Comparison of ENCODE assay signal across 13 cellular contexts in genomic region chr14:102824832-102825231, GRCh38. TPM values are rescaled to one million over a fixed set of nuclear protein-coding genes. Genes with fewer than 3 reads are reported as not detected.
DNase-seq lines count a peak whose midpoint lies in the region; ATAC-seq and TF ChIP-seq lines count a peak whose summit lies in the region.
"Had no signal": no experiment of that assay in that cellular context is flagged by ENCODE, and none has a peak within 500 bp of the region (broad histone marks: within the 10 kb centered on the region; RNA-seq: fewer than 3 reads in every experiment).

No MANE protein-coding gene starts in this region.

- H3K4me1 ChIP-seq in right cardiac atrium (ENCODE audit: control insufficient read depth, insufficient read depth, low read length) = no peaks in the 10 kb centered on the region
- peaks cover 0 to 13% (median 2%) of the 10 kb centered on the region in 4 donors for H3K4me1 ChIP-seq in tibial nerve

- no peak overlapping the region for H3K4me3 Mint-ChIP-seq in activated naive CD4-positive, alpha-beta T cell treated with anti-CD3 and anti-CD28 coated beads, Interleukin-2, amount 50 U/mL, for 24 hours
- H3K4me3 Mint-ChIP-seq: nephron had no signal

- H3K36me3 ChIP-seq in brain microvascular endothelial cell (replicated peaks) (no peaks in the 10 kb centered on the region), tibial nerve (no peaks in the 10 kb centered on the region)
- H3K36me3 ChIP-seq: Peyer's patch had no signal

- no peak for DNase-seq in activated naive CD4-positive, alpha-beta T cell treated with anti-CD3 and anti-CD28 coated beads, Interleukin-2, amount 50 U/mL, for 72 hours (ENCODE audit: low spot score in 2 of 2)
- peak; percentile 22 for DNase-seq in brain microvascular endothelial cell
- peak; percentile 47 to 83 (median 75) for DNase-seq in right cardiac atrium
- peak; percentile 32 for DNase-seq in superior temporal gyrus (ENCODE audit: extremely low spot score)
- DNase-seq in NCI-H187 (lab: John Stamatoyannopoulos, UW) = no peak
- no peak for DNase-seq in tibial nerve (ENCODE audit: low spot score in 2 of 2)
- DNase-seq: activated CD4-positive, alpha-beta T cell treated with anti-CD3 and anti-CD28 coated beads, Interleukin-2, amount 50 U/mL, for 1 hour; hippocampal formation; NCI-H1417; Peyer's patch had no signal

- peaks cover 84% of the 10 kb centered on the region for H3K4me1 Mint-ChIP-seq in activated naive CD4-positive, alpha-beta T cell treated with anti-CD3 and anti-CD28 coated beads, Interleukin-2, amount 50 U/mL, for 24 hours

- H3K4me3 ChIP-seq in brain microvascular endothelial cell (ENCODE audit: low read depth, low read length) = no peak overlapping the region
- H3K4me3 ChIP-seq in right cardiac atrium (ENCODE audit: low read length) = no peak overlapping the region
- H3K4me3 ChIP-seq in tibial nerve = no peak overlapping the region
- H3K4me3 ChIP-seq: Peyer's patch had no signal

- H3K27ac Mint-ChIP-seq in activated naive CD4-positive, alpha-beta T cell treated with anti-CD3 and anti-CD28 coated beads, Interleukin-2, amount 50 U/mL, for 24 hours = peak overlapping the region; percentile 41
- peak overlapping the region in 1 of 2 donors; percentile 78 for H3K27ac Mint-ChIP-seq in activated naive CD4-positive, alpha-beta T cell treated with anti-CD3 and anti-CD28 coated beads, Interleukin-2, amount 50 U/mL, for 72 hours
- H3K27ac Mint-ChIP-seq: nephron had no signal

- peaks cover 3% of the 10 kb centered on the region for H3K36me3 Mint-ChIP-seq in activated naive CD4-positive, alpha-beta T cell treated with anti-CD3 and anti-CD28 coated beads, Interleukin-2, amount 50 U/mL, for 24 hours
- peaks cover 22 to 26% of the 10 kb centered on the region in 2 donors for H3K36me3 Mint-ChIP-seq in activated naive CD4-positive, alpha-beta T cell treated with anti-CD3 and anti-CD28 coated beads, Interleukin-2, amount 50 U/mL, for 72 hours

- H3K9me3 ChIP-seq in right cardiac atrium (ENCODE audit: control insufficient read depth, low read length) (no peaks in the 10 kb centered on the region), tibial nerve (no peaks in the 10 kb centered on the region)
- H3K9me3 ChIP-seq: Peyer's patch had no signal

- TF ChIP-seq CTCF in brain microvascular endothelial cell (IDR thresholded peaks at IDR 0.05; ENCODE audit: low read depth, low read length, missing control alignments) (no peak), tibial nerve (IDR thresholded peaks at IDR 0.05) (no peak)

- intact Hi-C loops in right cardiac atrium (cut with DNase I) = no loop called here

- no peaks in the 10 kb centered on the region for H3K27me3 Mint-ChIP-seq in activated naive CD4-positive, alpha-beta T cell treated with anti-CD3 and anti-CD28 coated beads, Interleukin-2, amount 50 U/mL, for 24 hours

- H3K27me3 ChIP-seq in brain microvascular endothelial cell (replicated peaks) (no peaks in the 10 kb centered on the region), right cardiac atrium (ENCODE audit: control insufficient read depth, insufficient read depth) (no peaks in the 10 kb centered on the region), tibial nerve (no peaks in the 10 kb centered on the region)
- H3K27me3 ChIP-seq: Peyer's patch had no signal

- TF ChIP-seq EP300 in tibial nerve (IDR thresholded peaks at IDR 0.05) = no peak

- in situ Hi-C loops in brain microvascular endothelial cell (cut with HindIII; ENCODE audit: low pct_ligation_motif_present, low sequenced_read_pairs) = no loop called here

- TF ChIP-seq POLR2A in tibial nerve (IDR thresholded peaks at IDR 0.05) = no peak

- no peak overlapping the region for H3K27ac ChIP-seq in brain microvascular endothelial cell
- H3K27ac ChIP-seq in right cardiac atrium (ENCODE audit: low read length) = no peak overlapping the region
- H3K27ac ChIP-seq in tibial nerve = no peak overlapping the region
- H3K27ac ChIP-seq: Peyer's patch had no signal

- H3K9me3 Mint-ChIP-seq in activated naive CD4-positive, alpha-beta T cell treated with anti-CD3 and anti-CD28 coated beads, Interleukin-2, amount 50 U/mL, for 24 hours = no peaks in the 10 kb centered on the region
- peaks cover 0 to 6% of the 10 kb centered on the region in 2 donors for H3K9me3 Mint-ChIP-seq in activated naive CD4-positive, alpha-beta T cell treated with anti-CD3 and anti-CD28 coated beads, Interleukin-2, amount 50 U/mL, for 72 hours
- H3K9me3 Mint-ChIP-seq: nephron had no signal

- WGBS in right cardiac atrium = 74% methylated on average over 8 of the region's 8 CpGs
- WGBS in tibial nerve, 2 donors = 73 to 77% methylated on average over 6 to 8 of the region's 8 CpGs

- no peak for ATAC-seq in activated naive CD4-positive, alpha-beta T cell treated with anti-CD3 and anti-CD28 coated beads, Interleukin-2, amount 50 U/mL, for 72 hours
- ATAC-seq in right cardiac atrium = peak; percentile 79 to 93
- no peak for ATAC-seq in HG03439 (IDR thresholded peaks at IDR 0.05; ENCODE audit: unreplicated experiment)

RNA-seq across cellular contexts. Expression of gene TRAF3, which starts 47.6 kb away (rescaled TPM):
- total RNA-seq in activated naive CD4-positive, alpha-beta T cell treated with anti-CD3 and anti-CD28 coated beads, Interleukin-2, amount 50 U/mL, for 72 hours = 10 to 100 TPM; 54.9 to 97.0 TPM
- total RNA-seq in right cardiac atrium (10 to 100 TPM in 3 of 4 donors, 1 to 10 TPM in 1; 9.6 to 15.4 (median 12.3) TPM), tibial nerve (10 to 100 TPM in 2 of 4 donors, 1 to 10 TPM in 2; 4.8 to 20.7 (median 13.4) TPM)
- polyA plus RNA-seq in right cardiac atrium = 3.9 TPM

Comparison
In these comparisons a context has a peak if more than half of its experiments do, and no peak if none do; other contexts are left out.
1. ATAC-seq: peak in right cardiac atrium (2 of 2); none in activated naive CD4-positive, alpha-beta T cell treated with anti-CD3 and anti-CD28 coated beads, Interleukin-2, amount 50 U/mL, for 72 hours (0 of 2) and HG03439 (single experiment).
2. DNase-seq: peak in brain microvascular endothelial cell (single experiment), right cardiac atrium (3 of 3) and superior temporal gyrus (single experiment); none in activated naive CD4-positive, alpha-beta T cell treated with anti-CD3 and anti-CD28 coated beads, Interleukin-2, amount 50 U/mL, for 72 hours (0 of 2), NCI-H187 (0 of 2) and tibial nerve (0 of 2).